1 cellular context compared by ENCODE assay signal in the genomic region with DNA sequence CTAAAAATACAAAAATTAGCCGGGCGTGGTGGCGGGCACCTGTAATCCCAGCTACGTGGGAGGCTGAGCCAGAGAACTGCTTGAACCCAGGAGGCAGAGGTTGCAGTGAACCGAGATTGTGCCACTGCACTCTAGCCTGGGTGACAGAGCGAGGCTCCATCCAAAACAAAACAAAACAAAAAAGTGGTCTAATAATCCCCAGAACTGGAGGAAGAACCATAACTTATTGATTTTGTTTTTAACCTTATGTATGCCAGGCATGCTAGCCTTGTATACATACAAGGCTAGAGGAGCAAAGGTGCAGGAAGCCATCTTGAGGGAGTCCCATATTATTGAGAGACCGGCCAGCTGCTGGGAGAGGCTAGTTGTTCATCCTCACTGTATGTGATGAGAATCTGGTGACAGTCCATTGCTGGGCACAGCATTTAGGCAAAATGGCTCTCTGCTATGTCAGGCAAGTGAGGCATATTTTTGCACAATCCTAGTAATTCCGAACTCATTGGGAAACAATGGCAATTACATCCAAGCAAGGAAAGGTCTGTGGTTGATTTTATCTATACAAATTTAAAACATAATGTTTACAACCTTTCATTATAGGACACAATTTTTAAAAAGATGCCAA.
TF ChIP-seq lines count a peak whose summit lies in the region.

No MANE protein-coding gene starts in this region.

TF ChIP-seq in GM12878, 131 proteins besides CTCF, POLR2A, EP300 and RAD21 (continued from another document):
- TF ChIP-seq MEF2B (IDR thresholded peaks at IDR 0.05; ENCODE audit: partially characterized antibody, poor library complexity, severe bottlenecking) = no peak
- no peak for TF ChIP-seq MEF2A (IDR thresholded peaks at IDR 0.05; ENCODE audit: insufficient read depth, low read depth, low read length)
- TF ChIP-seq RFX5 (IDR thresholded peaks at IDR 0.05; ENCODE audit: low read depth, low read length) = no peak
- TF ChIP-seq IKZF1 (conservative IDR thresholded peaks at IDR 0.05) = no peak
- TF ChIP-seq EGR1 (IDR thresholded peaks at IDR 0.05; ENCODE audit: borderline replicate concordance in 1 of 2, low read depth in 2 of 2, low read length in 2 of 2) = no peak
- TF ChIP-seq ZZZ3 (IDR thresholded peaks at IDR 0.05; ENCODE audit: control insufficient read depth, insufficient read length, low read depth) = no peak
- TF ChIP-seq, protein P1, sequence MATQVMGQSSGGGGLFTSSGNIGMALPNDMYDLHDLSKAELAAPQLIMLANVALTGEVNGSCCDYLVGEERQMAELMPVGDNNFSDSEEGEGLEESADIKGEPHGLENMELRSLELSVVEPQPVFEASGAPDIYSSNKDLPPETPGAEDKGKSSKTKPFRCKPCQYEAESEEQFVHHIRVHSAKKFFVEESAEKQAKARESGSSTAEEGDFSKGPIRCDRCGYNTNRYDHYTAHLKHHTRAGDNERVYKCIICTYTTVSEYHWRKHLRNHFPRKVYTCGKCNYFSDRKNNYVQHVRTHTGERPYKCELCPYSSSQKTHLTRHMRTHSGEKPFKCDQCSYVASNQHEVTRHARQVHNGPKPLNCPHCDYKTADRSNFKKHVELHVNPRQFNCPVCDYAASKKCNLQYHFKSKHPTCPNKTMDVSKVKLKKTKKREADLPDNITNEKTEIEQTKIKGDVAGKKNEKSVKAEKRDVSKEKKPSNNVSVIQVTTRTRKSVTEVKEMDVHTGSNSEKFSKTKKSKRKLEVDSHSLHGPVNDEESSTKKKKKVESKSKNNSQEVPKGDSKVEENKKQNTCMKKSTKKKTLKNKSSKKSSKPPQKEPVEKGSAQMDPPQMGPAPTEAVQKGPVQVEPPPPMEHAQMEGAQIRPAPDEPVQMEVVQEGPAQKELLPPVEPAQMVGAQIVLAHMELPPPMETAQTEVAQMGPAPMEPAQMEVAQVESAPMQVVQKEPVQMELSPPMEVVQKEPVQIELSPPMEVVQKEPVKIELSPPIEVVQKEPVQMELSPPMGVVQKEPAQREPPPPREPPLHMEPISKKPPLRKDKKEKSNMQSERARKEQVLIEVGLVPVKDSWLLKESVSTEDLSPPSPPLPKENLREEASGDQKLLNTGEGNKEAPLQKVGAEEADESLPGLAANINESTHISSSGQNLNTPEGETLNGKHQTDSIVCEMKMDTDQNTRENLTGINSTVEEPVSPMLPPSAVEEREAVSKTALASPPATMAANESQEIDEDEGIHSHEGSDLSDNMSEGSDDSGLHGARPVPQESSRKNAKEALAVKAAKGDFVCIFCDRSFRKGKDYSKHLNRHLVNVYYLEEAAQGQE (IDR thresholded peaks at IDR 0.05; ENCODE audit: low read depth, low read length) = no peak
- TF ChIP-seq ZNF274 (IDR thresholded peaks at IDR 0.05; ENCODE audit: insufficient read depth, insufficient read length) = no peak
- no peak for TF ChIP-seq ASH2L (IDR thresholded peaks at IDR 0.05; ENCODE audit: borderline replicate concordance, low read depth)
- TF ChIP-seq GABPA (IDR thresholded peaks at IDR 0.05; ENCODE audit: low read depth) = no peak
- no peak for TF ChIP-seq SIX5 (IDR thresholded peaks at IDR 0.05; ENCODE audit: low read depth, low read length, severe bottlenecking)
